ENCODE assay signal across 15 cellular contexts in the genomic region with DNA sequence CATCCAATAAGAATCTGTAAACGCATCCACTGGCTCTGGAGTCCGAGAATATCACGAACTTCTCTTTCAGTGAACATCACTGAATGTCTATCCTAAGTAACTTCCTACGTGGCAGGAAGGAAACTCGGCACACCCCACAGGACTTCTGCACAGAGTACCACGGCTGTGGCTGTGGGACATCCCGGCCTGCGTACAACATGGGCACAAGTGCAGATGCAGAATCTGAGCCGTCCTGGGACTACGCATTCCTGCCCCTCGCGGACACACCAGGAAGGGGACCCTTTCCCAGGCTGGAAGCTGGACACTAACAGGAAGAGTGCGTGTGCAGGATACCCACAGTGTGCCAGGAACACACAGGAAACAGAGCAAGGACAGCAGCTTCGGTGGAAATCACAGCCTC.
DNase-seq lines count a peak whose midpoint lies in the region; ATAC-seq and TF ChIP-seq lines count a peak whose summit lies in the region.
"Had no signal": no experiment of that assay in that cellular context is flagged by ENCODE, and none has a peak within 500 bp of the region (broad histone marks: within the 10 kb centered on the region; RNA-seq: fewer than 3 reads in every experiment).

No MANE protein-coding gene starts in this region.

- no peaks in the 10 kb centered on the region for H3K9me3 ChIP-seq in upper lobe of right lung
- H3K9me3 ChIP-seq: HAP-1 had no signal

- H3K36me3 Mint-ChIP-seq in chondrocyte (ENCODE audit: low read depth): peaks cover 14% of the 10 kb centered on the region

- H3K4me3 ChIP-seq in upper lobe of right lung: no peak overlapping the region
- H3K4me3 ChIP-seq: BLaER1 treated with 17β-estradiol and CSF1 and Interleukin-3, amounts not matched to agents 10 nM and 100 nM; HAP-1 had no signal

- no peak for TF ChIP-seq CTCF in chondrocyte (IDR thresholded peaks at IDR 0.05)
- TF ChIP-seq CTCF in upper lobe of right lung (IDR thresholded peaks at IDR 0.05): no peak

- DNase-seq in chondrocyte (ENCODE audit: low spot score) (peak; percentile 75), islet precursor cell (peak; percentile 36), posterior vena cava (ENCODE audit: low spot score) (peak; percentile 68), upper lobe of right lung (no peak), GM19238 (ENCODE audit: insufficient read length, low spot score) (no peak), anterior cingulate cortex (lab: John Stamatoyannopoulos, UW) (no peak), T-helper 2 cell (no peak)
- DNase-seq: CD4-positive, CD25-positive, alpha-beta regulatory T cell; CD8-positive, alpha-beta memory T cell; COR-L47 had no signal

- H3K27ac Mint-ChIP-seq in chondrocyte (ENCODE audit: unreplicated experiment): no peak overlapping the region
- H3K27ac Mint-ChIP-seq: B cell; CD4-positive, CD25-positive, alpha-beta regulatory T cell; CD8-positive, alpha-beta memory T cell had no signal

- H3K36me3 ChIP-seq in upper lobe of right lung: peaks cover 10% of the 10 kb centered on the region

- H3K27ac ChIP-seq in upper lobe of right lung: no peak overlapping the region
- H3K27ac ChIP-seq: BLaER1 treated with 17β-estradiol and CSF1 and Interleukin-3, amounts not matched to agents 10 nM and 100 nM; HL-60 had no signal

- peaks cover 23% of the 10 kb centered on the region for H3K4me1 Mint-ChIP-seq in chondrocyte (ENCODE audit: low read depth)
- H3K4me1 Mint-ChIP-seq: CD4-positive, CD25-positive, alpha-beta regulatory T cell; CD8-positive, alpha-beta memory T cell had no signal

- H3K4me1 ChIP-seq in upper lobe of right lung: peaks cover 3% of the 10 kb centered on the region

- H3K4me3 Mint-ChIP-seq in chondrocyte (ENCODE audit: unreplicated experiment): no peak overlapping the region
- H3K4me3 Mint-ChIP-seq: B cell; CD4-positive, CD25-positive, alpha-beta regulatory T cell; CD8-positive, alpha-beta memory T cell had no signal

- H3K27me3 ChIP-seq in upper lobe of right lung: no peaks in the 10 kb centered on the region
- H3K27me3 ChIP-seq: BLaER1 treated with 17β-estradiol and CSF1 and Interleukin-3, amounts not matched to agents 10 nM and 100 nM had no signal

- no peaks in the 10 kb centered on the region for H3K27me3 Mint-ChIP-seq in chondrocyte (ENCODE audit: low read depth)
- H3K27me3 Mint-ChIP-seq: B cell; CD4-positive, CD25-positive, alpha-beta regulatory T cell had no signal

- intact Hi-C loops in posterior vena cava (cut with DNase I): no loop called here
- intact Hi-C loops in upper lobe of right lung (cut with DNase I): no loop called here

- peak; percentile 11 for ATAC-seq in upper lobe of right lung
- ATAC-seq in HG03342 (IDR thresholded peaks at IDR 0.05; ENCODE audit: unreplicated experiment): no peak

- no peaks in the 10 kb centered on the region for H3K9me3 Mint-ChIP-seq in chondrocyte (ENCODE audit: low read depth)
- H3K9me3 Mint-ChIP-seq: CD8-positive, alpha-beta memory T cell had no signal

Comparison
In these comparisons a context has a peak if more than half of its experiments do, and no peak if none do; other contexts are left out.
1. DNase-seq: peak in chondrocyte (single experiment), islet precursor cell (single experiment) and posterior vena cava (single experiment); none in upper lobe of right lung (single experiment), GM19238 (single experiment), anterior cingulate cortex (0 of 58) and T-helper 2 cell (0 of 5).